8 cellular contexts compared by ENCODE assay signal in the genomic region with DNA sequence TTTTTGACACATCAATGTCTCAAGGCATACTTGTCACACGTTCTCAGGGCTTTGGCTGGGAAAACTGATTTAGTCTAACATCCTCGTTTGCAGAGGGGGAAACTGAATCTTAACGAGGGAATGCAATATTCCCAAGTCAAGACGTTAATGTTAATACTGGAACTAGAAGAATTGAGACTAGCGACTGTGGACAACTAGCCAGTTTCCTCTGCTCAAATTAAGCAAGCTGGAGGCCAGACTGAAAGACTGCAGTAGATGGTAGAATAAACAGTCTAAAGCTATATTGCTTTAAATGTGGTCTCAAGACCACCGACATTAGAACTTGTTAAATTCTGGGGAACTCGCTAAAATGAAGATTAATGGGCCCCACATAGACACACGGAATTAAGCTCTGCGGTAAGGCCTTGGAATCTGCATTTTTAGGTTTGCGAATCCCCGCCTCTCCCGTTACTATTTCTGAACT. TPM values are rescaled to one million over a fixed set of nuclear protein-coding genes. Genes with fewer than 3 reads are reported as not detected.
DNase-seq lines count a peak whose midpoint lies in the region; ATAC-seq lines count a peak whose summit lies in the region.

No MANE protein-coding gene starts in this region.

- peak overlapping the region; percentile 98 for H3K27ac Mint-ChIP-seq in activated T-helper 1 cell treated with anti-CD3 and anti-CD28 coated beads, Interleukin-12 subunit alpha, Interleukin-12 subunit beta, Interleukin-2, Interleukin-4 antibody, amounts not matched to agents 30 ng/mL and 10 ng/mL and 1 ng/mL, durations not matched to agents 14 hours and 24 hours and 36 hours
- H3K27ac Mint-ChIP-seq in stimulated activated memory B cell treated with anti-CD40 and anti-IgM and Interleukin-4, amounts not matched to agents 10 μg/mL and 1 μg/mL and 100 μg/mL, for 72 hours = peak overlapping the region; percentile 94

- H3K27me3 ChIP-seq in iPS DF 6.9 (ENCODE audit: control insufficient read depth, insufficient read depth, low read length) = no peaks in the 10 kb centered on the region

- H3K27me3 Mint-ChIP-seq in activated T-helper 1 cell treated with anti-CD3 and anti-CD28 coated beads, Interleukin-12 subunit alpha, Interleukin-12 subunit beta, Interleukin-2, Interleukin-4 antibody, amounts not matched to agents 30 ng/mL and 10 ng/mL and 1 ng/mL, durations not matched to agents 14 hours and 24 hours and 36 hours (ENCODE audit: insufficient read depth) = peaks cover 2% of the 10 kb centered on the region
- no peaks in the 10 kb centered on the region for H3K27me3 Mint-ChIP-seq in stimulated activated memory B cell treated with anti-CD40 and anti-IgM and Interleukin-4, amounts not matched to agents 10 μg/mL and 1 μg/mL and 100 μg/mL, for 72 hours

- no peaks in the 10 kb centered on the region for H3K9me3 ChIP-seq in iPS DF 6.9 (ENCODE audit: control insufficient read depth, insufficient read depth, low read length)

- intact Hi-C loops in activated T-helper 1 cell treated with anti-CD3 and anti-CD28 coated beads, Interleukin-12 subunit alpha, Interleukin-12 subunit beta, Interleukin-2, Interleukin-4 antibody, amounts not matched to agents 30 ng/mL and 10 ng/mL and 1 ng/mL, durations not matched to agents 14 hours and 24 hours and 36 hours (cut with micrococcal nuclease) = loop anchor here (2.0 kb wide), 2 partner anchors 16 to 1496 kb away; no protein-coding TSS in a partner anchor

- peaks cover 45% of the 10 kb centered on the region for H3K4me1 Mint-ChIP-seq in activated T-helper 1 cell treated with anti-CD3 and anti-CD28 coated beads, Interleukin-12 subunit alpha, Interleukin-12 subunit beta, Interleukin-2, Interleukin-4 antibody, amounts not matched to agents 30 ng/mL and 10 ng/mL and 1 ng/mL, durations not matched to agents 14 hours and 24 hours and 36 hours (ENCODE audit: low read depth)
- H3K4me1 Mint-ChIP-seq in stimulated activated memory B cell treated with anti-CD40 and anti-IgM and Interleukin-4, amounts not matched to agents 10 μg/mL and 1 μg/mL and 100 μg/mL, for 72 hours = peaks cover 39% of the 10 kb centered on the region

- no CpG with 5 or more reads among the region's 12 CpGs for WGBS in iPS DF 6.9 (ENCODE audit: insufficient coverage, insufficient read length)

- no peaks in the 10 kb centered on the region for H3K4me1 ChIP-seq in iPS DF 6.9 (ENCODE audit: control insufficient read depth, insufficient read depth, low read length)

- H3K4me3 ChIP-seq in GM08714 (ENCODE audit: low read length) = peak overlapping the region; percentile 87
- H3K4me3 ChIP-seq in iPS DF 6.9 (ENCODE audit: low read length) = peak overlapping the region; percentile 86; the same call in 1 of the 2 replicates

- H3K36me3 Mint-ChIP-seq in activated T-helper 1 cell treated with anti-CD3 and anti-CD28 coated beads, Interleukin-12 subunit alpha, Interleukin-12 subunit beta, Interleukin-2, Interleukin-4 antibody, amounts not matched to agents 30 ng/mL and 10 ng/mL and 1 ng/mL, durations not matched to agents 14 hours and 24 hours and 36 hours (ENCODE audit: low read depth) = peaks cover 17% of the 10 kb centered on the region
- peaks cover 17% of the 10 kb centered on the region for H3K36me3 Mint-ChIP-seq in stimulated activated memory B cell treated with anti-CD40 and anti-IgM and Interleukin-4, amounts not matched to agents 10 μg/mL and 1 μg/mL and 100 μg/mL, for 72 hours

- peaks cover 2% of the 10 kb centered on the region; the same call in 1 of the 2 replicates for H3K36me3 ChIP-seq in iPS DF 6.9 (ENCODE audit: control insufficient read depth, insufficient read depth, low read length)

- peak overlapping the region; percentile 99 for H3K4me3 Mint-ChIP-seq in activated T-helper 1 cell treated with anti-CD3 and anti-CD28 coated beads, Interleukin-12 subunit alpha, Interleukin-12 subunit beta, Interleukin-2, Interleukin-4 antibody, amounts not matched to agents 30 ng/mL and 10 ng/mL and 1 ng/mL, durations not matched to agents 14 hours and 24 hours and 36 hours
- peak overlapping the region; percentile 100 for H3K4me3 Mint-ChIP-seq in stimulated activated memory B cell treated with anti-CD40 and anti-IgM and Interleukin-4, amounts not matched to agents 10 μg/mL and 1 μg/mL and 100 μg/mL, for 72 hours

- H3K27ac ChIP-seq in iPS DF 6.9 (ENCODE audit: low read length) = no peak overlapping the region

- no peaks in the 10 kb centered on the region for H3K9me3 Mint-ChIP-seq in activated T-helper 1 cell treated with anti-CD3 and anti-CD28 coated beads, Interleukin-12 subunit alpha, Interleukin-12 subunit beta, Interleukin-2, Interleukin-4 antibody, amounts not matched to agents 30 ng/mL and 10 ng/mL and 1 ng/mL, durations not matched to agents 14 hours and 24 hours and 36 hours
- H3K9me3 Mint-ChIP-seq in stimulated activated memory B cell treated with anti-CD40 and anti-IgM and Interleukin-4, amounts not matched to agents 10 μg/mL and 1 μg/mL and 100 μg/mL, for 72 hours = no peaks in the 10 kb centered on the region

- no peak for DNase-seq in activated T-helper 1 cell treated with anti-CD3 and anti-CD28 coated beads, Interleukin-12 subunit alpha, Interleukin-12 subunit beta, Interleukin-2, Interleukin-4 antibody, amounts not matched to agents 30 ng/mL and 10 ng/mL and 1 ng/mL, durations not matched to agents 14 hours and 24 hours and 36 hours (ENCODE audit: low spot score)
- DNase-seq in iPS DF 6.9 (ENCODE audit: low read depth, low spot score) (no peak), dedifferentiated amniotic fluid mesenchymal stem cell (ENCODE audit: extremely low spot score) (no peak), NCI-H187 treated with DMSO at 0.1 percent for 48 hours (lab: John Stamatoyannopoulos, UW) (no peak)

- peak; percentile 1 for ATAC-seq in HG02870 (IDR thresholded peaks at IDR 0.05; ENCODE audit: unreplicated experiment)
- ATAC-seq in stimulated activated memory B cell treated with anti-CD40 and anti-IgM and Interleukin-4, amounts not matched to agents 10 μg/mL and 1 μg/mL and 100 μg/mL, for 72 hours = peak; percentile 16
- ATAC-seq in HG03571 (IDR thresholded peaks at IDR 0.05; ENCODE audit: unreplicated experiment) = no peak

RNA-seq across cellular contexts. Expression of gene TFAM, which starts 0.6 kb away (rescaled TPM):
- total RNA-seq in activated T-helper 1 cell treated with anti-CD3 and anti-CD28 coated beads, Interleukin-12 subunit alpha, Interleukin-12 subunit beta, Interleukin-2, Interleukin-4 antibody, amounts not matched to agents 30 ng/mL and 10 ng/mL and 1 ng/mL, durations not matched to agents 14 hours and 24 hours and 36 hours = 99.9 and 106 TPM in 2 replicates

RNA-seq across cellular contexts. Expression of gene UBE2D1, which starts 49.8 kb away (rescaled TPM):
- total RNA-seq in activated T-helper 1 cell treated with anti-CD3 and anti-CD28 coated beads, Interleukin-12 subunit alpha, Interleukin-12 subunit beta, Interleukin-2, Interleukin-4 antibody, amounts not matched to agents 30 ng/mL and 10 ng/mL and 1 ng/mL, durations not matched to agents 14 hours and 24 hours and 36 hours = 17.9 and 19.6 TPM in 2 replicates
